1 cellular context compared by ENCODE assay signal in genomic region chr5:82730862-82731261, GRCh38.
TF ChIP-seq lines count a peak whose summit lies in the region.

No MANE protein-coding gene starts in this region.

TF ChIP-seq in GM12878, 131 proteins besides CTCF, POLR2A, EP300 and RAD21 (continued from another document):
- 0 out of 2 replicates have a peak, but pooled peaks have one; percentile 36 for TF ChIP-seq MLLT1 (IDR thresholded peaks at IDR 0.05)
- peak; percentile 31; the same call in 1 of the 2 replicates for TF ChIP-seq MTA2 (IDR thresholded peaks at IDR 0.05; ENCODE audit: low read depth)
- no peak for TF ChIP-seq PML (IDR thresholded peaks at IDR 0.05; ENCODE audit: low read length)
- TF ChIP-seq STAT1 (conservative IDR thresholded peaks at IDR 0.05): no peak
- peak; percentile 65; the same call in 1 of the 2 replicates for TF ChIP-seq SPI1 (IDR thresholded peaks at IDR 0.05; ENCODE audit: borderline replicate concordance, insufficient read depth, low read depth, low read length)
- TF ChIP-seq ATF7 (IDR thresholded peaks at IDR 0.05; ENCODE audit: low read depth): no peak
- no peak for TF ChIP-seq ZNF207 (IDR thresholded peaks at IDR 0.05; ENCODE audit: borderline replicate concordance)
- TF ChIP-seq ZBTB4 (CRISPR knock-in tag; IDR thresholded peaks at IDR 0.05): no peak
- TF ChIP-seq MEF2B (IDR thresholded peaks at IDR 0.05; ENCODE audit: partially characterized antibody, poor library complexity, severe bottlenecking): peak; percentile 65
- TF ChIP-seq SUZ12 (IDR thresholded peaks at IDR 0.05; ENCODE audit: unreplicated experiment): no peak
